ENCODE assay signal across 1 cellular context in the genomic region with DNA sequence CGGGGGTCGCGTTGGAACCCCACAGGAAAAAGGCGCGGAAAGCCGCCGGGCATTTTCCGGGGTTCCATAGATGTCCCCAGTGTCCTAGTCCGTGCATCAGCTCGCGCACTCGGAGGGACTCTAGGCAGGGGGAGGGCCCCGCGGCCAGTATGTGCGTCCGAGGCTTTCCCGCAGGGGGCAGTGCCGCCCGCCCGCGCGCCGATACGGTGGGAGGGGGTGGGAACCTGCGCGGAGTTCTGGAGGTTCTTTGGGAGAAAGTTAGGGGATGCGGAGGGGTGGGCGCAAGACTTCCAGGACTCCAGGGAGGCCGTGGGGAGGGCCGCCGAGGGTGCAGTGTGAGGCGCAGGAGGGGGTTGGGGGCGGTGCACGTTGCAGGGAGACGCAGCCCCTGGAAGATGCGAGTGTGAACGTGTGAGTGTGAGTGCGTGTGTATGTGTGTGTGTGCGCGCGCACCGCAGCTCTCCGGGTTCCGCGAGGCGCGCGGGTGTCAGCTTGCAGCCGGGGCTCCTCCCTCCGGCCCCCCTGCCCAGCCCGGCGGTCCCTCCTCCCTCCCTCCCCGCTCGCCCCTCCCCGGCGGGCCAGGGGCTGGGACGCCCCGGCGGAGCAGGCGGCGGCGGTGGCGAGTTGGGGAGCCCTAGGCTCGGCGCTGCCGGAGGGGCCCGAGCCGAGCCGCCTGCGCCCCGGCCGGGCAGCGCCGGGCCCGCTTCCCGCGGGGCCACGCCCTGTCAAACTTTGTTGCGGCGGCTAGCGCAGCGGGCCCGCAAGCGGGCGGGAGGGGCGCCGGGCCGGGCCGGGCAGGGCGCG.
TF ChIP-seq lines count a peak whose summit lies in the region.

TSS of gene TCF7L1 (plus strand) at position 559 of the 804 bp plus-strand sequence. CDS start 293 bp downstream, outside the sequence.

TF ChIP-seq in HEK293, 187 proteins besides CTCF, POLR2A, EP300 and RAD21 (continued from another document and continues in another):
- TF ChIP-seq ZNF223 (tag by site-specific recombination; IDR thresholded peaks at IDR 0.05) (no peak), ZBTB17 (tag by site-specific recombination; IDR thresholded peaks at IDR 0.05) (peak; percentile 57; the same call in 1 of the 2 replicates), ZNF239 (tag by site-specific recombination; IDR thresholded peaks at IDR 0.05) (no peak), SCRT1 (tag by site-specific recombination; IDR thresholded peaks at IDR 0.05; ENCODE audit: borderline replicate concordance) (no peak), ZNF621 (tag by site-specific recombination; IDR thresholded peaks at IDR 0.05) (no peak), ZFP3 (tag by site-specific recombination; IDR thresholded peaks at IDR 0.05; ENCODE audit: low read depth) (no peak), ZBTB49 (tag by site-specific recombination; IDR thresholded peaks at IDR 0.05; ENCODE audit: low read depth) (no peak), ZNF248 (tag by site-specific recombination; IDR thresholded peaks at IDR 0.05) (no peak), ZNF184 (tag by site-specific recombination; IDR thresholded peaks at IDR 0.05) (no peak), ZNF324 (tag by site-specific recombination; IDR thresholded peaks at IDR 0.05) (0 out of 2 replicates have a peak, but pooled peaks have one; percentile 62), ZNF560 (tag by site-specific recombination; IDR thresholded peaks at IDR 0.05; ENCODE audit: borderline replicate concordance) (no peak), ZNF211 (tag by site-specific recombination; IDR thresholded peaks at IDR 0.05; ENCODE audit: low read depth) (no peak), ZNF777 (tag by site-specific recombination; IDR thresholded peaks at IDR 0.05; ENCODE audit: borderline replicate concordance) (0 out of 2 replicates have a peak, but pooled peaks have one; percentile 41), ZNF629 (tag by site-specific recombination; IDR thresholded peaks at IDR 0.05) (peak; percentile 66), ZNF626 (tag by site-specific recombination; IDR thresholded peaks at IDR 0.05) (no peak), SP2 (tag by site-specific recombination; IDR thresholded peaks at IDR 0.05) (peak; percentile 71), ZFP69B (tag by site-specific recombination; IDR thresholded peaks at IDR 0.05) (peak; percentile 60), ZNF610 (tag by site-specific recombination; IDR thresholded peaks at IDR 0.05; ENCODE audit: borderline replicate concordance) (no peak), ZNF561 (tag by site-specific recombination; IDR thresholded peaks at IDR 0.05; ENCODE audit: borderline replicate concordance) (no peak), ZNF10 (tag by site-specific recombination; IDR thresholded peaks at IDR 0.05) (no peak; the same call in 1 of the 2 replicates), ZNF133 (tag by site-specific recombination; IDR thresholded peaks at IDR 0.05) (no peak), ZNF704 (tag by site-specific recombination; IDR thresholded peaks at IDR 0.05) (no peak), AEBP2 (tag by site-specific recombination; IDR thresholded peaks at IDR 0.05; ENCODE audit: borderline replicate concordance) (no peak), ZSCAN5A (tag by site-specific recombination; IDR thresholded peaks at IDR 0.05) (0 out of 2 replicates have a peak, but pooled peaks have one; percentile 66), ZNF146 (tag by site-specific recombination; IDR thresholded peaks at IDR 0.05) (no peak), ZNF394 (tag by site-specific recombination; IDR thresholded peaks at IDR 0.05; ENCODE audit: borderline replicate concordance) (peak; percentile 38; the same call in 1 of the 2 replicates), ZNF510 (tag by site-specific recombination; IDR thresholded peaks at IDR 0.05; ENCODE audit: insufficient replicate concordance) (no peak), GLIS1 (tag by site-specific recombination; IDR thresholded peaks at IDR 0.05) (peak; percentile 85), MEIS1 (CRISPR knock-in tag; IDR thresholded peaks at IDR 0.05; ENCODE audit: borderline replicate concordance) (no peak), ZNF664 (tag by site-specific recombination; IDR thresholded peaks at IDR 0.05) (no peak), BCL11B (tag by site-specific recombination; IDR thresholded peaks at IDR 0.05; ENCODE audit: low read depth) (no peak), ZNF112 (tag by site-specific recombination; IDR thresholded peaks at IDR 0.05) (no peak), IKZF3 (tag by site-specific recombination; IDR thresholded peaks at IDR 0.05) (no peak), ZNF2 (tag by site-specific recombination; IDR thresholded peaks at IDR 0.05) (peak; percentile 63), ZNF391 (tag by site-specific recombination; IDR thresholded peaks at IDR 0.05; ENCODE audit: borderline replicate concordance, low read depth) (peak; percentile 76; the same call in 1 of the 2 replicates)
- TF ChIP-seq, protein P1, sequence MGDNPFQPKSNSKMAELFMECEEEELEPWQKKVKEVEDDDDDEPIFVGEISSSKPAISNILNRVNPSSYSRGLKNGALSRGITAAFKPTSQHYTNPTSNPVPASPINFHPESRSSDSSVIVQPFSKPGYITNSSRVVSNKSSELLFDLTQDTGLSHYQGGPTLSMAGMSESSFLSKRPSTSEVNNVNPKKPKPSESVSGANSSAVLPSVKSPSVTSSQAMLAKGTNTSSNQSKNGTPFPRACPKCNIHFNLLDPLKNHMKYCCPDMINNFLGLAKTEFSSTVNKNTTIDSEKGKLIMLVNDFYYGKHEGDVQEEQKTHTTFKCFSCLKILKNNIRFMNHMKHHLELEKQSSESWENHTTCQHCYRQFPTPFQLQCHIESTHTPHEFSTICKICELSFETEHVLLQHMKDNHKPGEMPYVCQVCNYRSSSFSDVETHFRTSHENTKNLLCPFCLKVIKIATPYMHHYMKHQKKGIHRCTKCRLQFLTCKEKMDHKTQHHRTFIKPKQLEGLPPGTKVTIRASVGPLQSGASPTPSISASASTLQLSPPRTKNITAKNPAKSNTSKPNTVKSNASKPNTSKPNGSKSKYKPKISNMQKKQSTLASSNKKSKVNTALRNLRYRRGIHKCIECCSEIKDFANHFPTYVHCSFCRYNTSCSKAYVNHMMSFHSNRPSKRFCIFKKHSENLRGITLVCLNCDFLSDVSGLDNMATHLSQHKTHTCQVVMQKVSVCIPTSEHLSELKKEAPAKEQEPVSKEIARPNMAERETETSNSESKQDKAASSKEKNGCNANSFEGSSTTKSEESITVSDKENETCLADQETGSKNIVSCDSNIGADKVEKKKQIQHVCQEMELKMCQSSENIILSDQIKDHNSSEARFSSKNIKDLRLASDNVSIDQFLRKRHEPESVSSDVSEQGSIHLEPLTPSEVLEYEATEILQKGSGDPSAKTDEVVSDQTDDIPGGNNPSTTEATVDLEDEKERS (tag by site-specific recombination; IDR thresholded peaks at IDR 0.05), result no peak
- TF ChIP-seq, protein P2, sequence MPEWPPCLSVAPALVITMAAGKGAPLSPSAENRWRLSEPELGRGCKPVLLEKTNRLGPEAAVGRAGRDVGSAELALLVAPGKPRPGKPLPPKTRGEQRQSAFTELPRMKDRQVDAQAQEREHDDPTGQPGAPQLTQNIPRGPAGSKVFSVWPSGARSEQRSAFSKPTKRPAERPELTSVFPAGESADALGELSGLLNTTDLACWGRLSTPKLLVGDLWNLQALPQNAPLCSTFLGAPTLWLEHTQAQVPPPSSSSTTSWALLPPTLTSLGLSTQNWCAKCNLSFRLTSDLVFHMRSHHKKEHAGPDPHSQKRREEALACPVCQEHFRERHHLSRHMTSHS (tag by site-specific recombination; IDR thresholded peaks at IDR 0.05), result no peak
- TF ChIP-seq, protein P3, sequence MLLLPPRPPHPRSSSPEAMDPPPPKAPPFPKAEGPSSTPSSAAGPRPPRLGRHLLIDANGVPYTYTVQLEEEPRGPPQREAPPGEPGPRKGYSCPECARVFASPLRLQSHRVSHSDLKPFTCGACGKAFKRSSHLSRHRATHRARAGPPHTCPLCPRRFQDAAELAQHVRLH (tag by site-specific recombination; IDR thresholded peaks at IDR 0.05), result no peak
- TF ChIP-seq, protein P4, sequence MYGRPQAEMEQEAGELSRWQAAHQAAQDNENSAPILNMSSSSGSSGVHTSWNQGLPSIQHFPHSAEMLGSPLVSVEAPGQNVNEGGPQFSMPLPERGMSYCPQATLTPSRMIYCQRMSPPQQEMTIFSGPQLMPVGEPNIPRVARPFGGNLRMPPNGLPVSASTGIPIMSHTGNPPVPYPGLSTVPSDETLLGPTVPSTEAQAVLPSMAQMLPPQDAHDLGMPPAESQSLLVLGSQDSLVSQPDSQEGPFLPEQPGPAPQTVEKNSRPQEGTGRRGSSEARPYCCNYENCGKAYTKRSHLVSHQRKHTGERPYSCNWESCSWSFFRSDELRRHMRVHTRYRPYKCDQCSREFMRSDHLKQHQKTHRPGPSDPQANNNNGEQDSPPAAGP (tag by site-specific recombination; IDR thresholded peaks at IDR 0.05), result peak; percentile 60; the same call in 1 of the 2 replicates
- TF ChIP-seq, protein P5, sequence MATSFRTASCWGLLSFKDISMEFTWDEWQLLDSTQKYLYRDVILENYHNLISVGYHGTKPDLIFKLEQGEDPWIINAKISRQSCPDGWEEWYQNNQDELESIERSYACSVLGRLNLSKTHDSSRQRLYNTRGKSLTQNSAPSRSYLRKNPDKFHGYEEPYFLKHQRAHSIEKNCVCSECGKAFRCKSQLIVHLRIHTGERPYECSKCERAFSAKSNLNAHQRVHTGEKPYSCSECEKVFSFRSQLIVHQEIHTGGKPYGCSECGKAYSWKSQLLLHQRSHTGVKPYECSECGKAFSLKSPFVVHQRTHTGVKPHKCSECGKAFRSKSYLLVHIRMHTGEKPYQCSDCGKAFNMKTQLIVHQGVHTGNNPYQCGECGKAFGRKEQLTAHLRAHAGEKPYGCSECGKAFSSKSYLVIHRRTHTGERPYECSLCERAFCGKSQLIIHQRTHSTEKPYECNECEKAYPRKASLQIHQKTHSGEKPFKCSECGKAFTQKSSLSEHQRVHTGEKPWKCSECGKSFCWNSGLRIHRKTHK (tag by site-specific recombination; IDR thresholded peaks at IDR 0.05), result no peak
- TF ChIP-seq, protein P6, sequence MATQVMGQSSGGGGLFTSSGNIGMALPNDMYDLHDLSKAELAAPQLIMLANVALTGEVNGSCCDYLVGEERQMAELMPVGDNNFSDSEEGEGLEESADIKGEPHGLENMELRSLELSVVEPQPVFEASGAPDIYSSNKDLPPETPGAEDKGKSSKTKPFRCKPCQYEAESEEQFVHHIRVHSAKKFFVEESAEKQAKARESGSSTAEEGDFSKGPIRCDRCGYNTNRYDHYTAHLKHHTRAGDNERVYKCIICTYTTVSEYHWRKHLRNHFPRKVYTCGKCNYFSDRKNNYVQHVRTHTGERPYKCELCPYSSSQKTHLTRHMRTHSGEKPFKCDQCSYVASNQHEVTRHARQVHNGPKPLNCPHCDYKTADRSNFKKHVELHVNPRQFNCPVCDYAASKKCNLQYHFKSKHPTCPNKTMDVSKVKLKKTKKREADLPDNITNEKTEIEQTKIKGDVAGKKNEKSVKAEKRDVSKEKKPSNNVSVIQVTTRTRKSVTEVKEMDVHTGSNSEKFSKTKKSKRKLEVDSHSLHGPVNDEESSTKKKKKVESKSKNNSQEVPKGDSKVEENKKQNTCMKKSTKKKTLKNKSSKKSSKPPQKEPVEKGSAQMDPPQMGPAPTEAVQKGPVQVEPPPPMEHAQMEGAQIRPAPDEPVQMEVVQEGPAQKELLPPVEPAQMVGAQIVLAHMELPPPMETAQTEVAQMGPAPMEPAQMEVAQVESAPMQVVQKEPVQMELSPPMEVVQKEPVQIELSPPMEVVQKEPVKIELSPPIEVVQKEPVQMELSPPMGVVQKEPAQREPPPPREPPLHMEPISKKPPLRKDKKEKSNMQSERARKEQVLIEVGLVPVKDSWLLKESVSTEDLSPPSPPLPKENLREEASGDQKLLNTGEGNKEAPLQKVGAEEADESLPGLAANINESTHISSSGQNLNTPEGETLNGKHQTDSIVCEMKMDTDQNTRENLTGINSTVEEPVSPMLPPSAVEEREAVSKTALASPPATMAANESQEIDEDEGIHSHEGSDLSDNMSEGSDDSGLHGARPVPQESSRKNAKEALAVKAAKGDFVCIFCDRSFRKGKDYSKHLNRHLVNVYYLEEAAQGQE (tag by site-specific recombination; IDR thresholded peaks at IDR 0.05), result 0 out of 2 replicates have a peak, but pooled peaks have one; percentile 27
